In genomic region chr18:66993492-66993891, GRCh38 we compare ENCODE assay signal across 1 cellular context.
TF ChIP-seq lines count a peak whose summit lies in the region.

No MANE protein-coding gene starts in this region.

TF ChIP-seq in WTC11, 78 proteins besides CTCF, POLR2A, EP300 and RAD21 (continued from another document):
- TF ChIP-seq ATF6 (CRISPR knock-in tag; IDR thresholded peaks at IDR 0.05) (no peak), ZNF425 (CRISPR knock-in tag; conservative IDR thresholded peaks at IDR 0.05) (no peak), ZNF281 (CRISPR knock-in tag; IDR thresholded peaks at IDR 0.05) (no peak)
